Comparison of ENCODE assay signal across 1 cellular context in the genomic region with DNA sequence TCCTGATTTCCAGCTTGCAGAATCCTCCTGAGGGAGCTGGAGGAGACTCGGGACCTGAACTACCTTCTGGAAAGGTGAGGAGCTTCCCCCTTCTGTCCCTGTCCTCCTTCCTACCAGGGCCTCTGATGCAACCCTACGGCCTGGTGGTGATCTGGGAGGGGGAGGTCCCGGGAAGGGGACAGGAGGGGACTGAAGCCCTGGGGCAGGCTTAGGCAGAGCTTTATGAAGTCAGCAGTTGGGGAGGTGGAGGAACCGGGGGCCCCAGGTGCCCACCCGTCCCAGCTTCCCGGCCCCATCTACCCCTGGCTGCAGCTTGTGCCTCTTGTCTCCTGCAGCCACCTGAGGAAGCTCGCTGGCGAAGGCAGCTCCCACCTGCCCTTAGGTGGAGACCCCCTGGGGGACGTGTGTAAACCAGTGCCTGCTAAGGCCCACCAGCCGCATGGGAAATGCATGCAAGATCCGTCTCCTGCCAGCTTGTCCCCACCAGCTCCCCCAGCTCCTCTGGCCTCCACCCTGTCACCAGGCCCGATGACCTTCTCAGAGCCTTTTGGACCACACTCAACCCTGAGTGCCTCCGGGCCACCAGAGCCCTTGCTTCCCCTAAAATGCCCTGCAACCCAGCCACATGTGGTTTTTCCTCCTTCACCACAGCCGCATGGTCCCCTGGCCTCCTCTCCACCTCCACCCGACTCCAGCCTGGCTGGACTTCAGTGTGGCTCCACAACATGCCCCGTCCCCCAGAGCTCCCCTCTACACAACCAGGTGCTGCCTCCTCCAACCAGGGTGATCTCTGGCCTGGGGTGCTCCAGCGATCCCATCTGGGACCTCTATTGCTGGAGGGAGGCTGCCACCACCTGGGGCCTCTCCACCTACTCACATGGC.
TF ChIP-seq lines count a peak whose summit lies in the region.

No MANE protein-coding gene starts in this region.

TF ChIP-seq in IMR-90, 13 proteins besides CTCF, POLR2A, EP300 and RAD21 (continued from another document):
- TF ChIP-seq ELK1 (IDR thresholded peaks at IDR 0.05; ENCODE audit: borderline replicate concordance, low read depth, low read length) (no peak), SMC3 (IDR thresholded peaks at IDR 0.05; ENCODE audit: low read depth, low read length) (no peak), MAZ (IDR thresholded peaks at IDR 0.05; ENCODE audit: borderline replicate concordance, low read depth, low read length) (no peak), CHD1 (IDR thresholded peaks at IDR 0.05; ENCODE audit: low read depth, low read length) (no peak), NFE2L2 (IDR thresholded peaks at IDR 0.05; ENCODE audit: low read depth, low read length) (no peak)
- TF ChIP-seq, protein P1, sequence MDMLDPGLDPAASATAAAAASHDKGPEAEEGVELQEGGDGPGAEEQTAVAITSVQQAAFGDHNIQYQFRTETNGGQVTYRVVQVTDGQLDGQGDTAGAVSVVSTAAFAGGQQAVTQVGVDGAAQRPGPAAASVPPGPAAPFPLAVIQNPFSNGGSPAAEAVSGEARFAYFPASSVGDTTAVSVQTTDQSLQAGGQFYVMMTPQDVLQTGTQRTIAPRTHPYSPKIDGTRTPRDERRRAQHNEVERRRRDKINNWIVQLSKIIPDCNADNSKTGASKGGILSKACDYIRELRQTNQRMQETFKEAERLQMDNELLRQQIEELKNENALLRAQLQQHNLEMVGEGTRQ (IDR thresholded peaks at IDR 0.05; ENCODE audit: low read depth, low read length), result no peak
